1 cellular context compared by ENCODE assay signal in genomic region chr2:20201671-20202070, GRCh38.
TF ChIP-seq lines count a peak whose summit lies in the region.

No MANE protein-coding gene starts in this region.

TF ChIP-seq in liver, 16 proteins besides CTCF, POLR2A, EP300 and RAD21 (continued from another document):
- no peak for TF ChIP-seq MAX (IDR thresholded peaks at IDR 0.05)
- TF ChIP-seq, protein P1, sequence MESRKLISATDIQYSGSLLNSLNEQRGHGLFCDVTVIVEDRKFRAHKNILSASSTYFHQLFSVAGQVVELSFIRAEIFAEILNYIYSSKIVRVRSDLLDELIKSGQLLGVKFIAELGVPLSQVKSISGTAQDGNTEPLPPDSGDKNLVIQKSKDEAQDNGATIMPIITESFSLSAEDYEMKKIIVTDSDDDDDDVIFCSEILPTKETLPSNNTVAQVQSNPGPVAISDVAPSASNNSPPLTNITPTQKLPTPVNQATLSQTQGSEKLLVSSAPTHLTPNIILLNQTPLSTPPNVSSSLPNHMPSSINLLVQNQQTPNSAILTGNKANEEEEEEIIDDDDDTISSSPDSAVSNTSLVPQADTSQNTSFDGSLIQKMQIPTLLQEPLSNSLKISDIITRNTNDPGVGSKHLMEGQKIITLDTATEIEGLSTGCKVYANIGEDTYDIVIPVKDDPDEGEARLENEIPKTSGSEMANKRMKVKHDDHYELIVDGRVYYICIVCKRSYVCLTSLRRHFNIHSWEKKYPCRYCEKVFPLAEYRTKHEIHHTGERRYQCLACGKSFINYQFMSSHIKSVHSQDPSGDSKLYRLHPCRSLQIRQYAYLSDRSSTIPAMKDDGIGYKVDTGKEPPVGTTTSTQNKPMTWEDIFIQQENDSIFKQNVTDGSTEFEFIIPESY (IDR thresholded peaks at IDR 0.05), result no peak
- TF ChIP-seq, protein P2, sequence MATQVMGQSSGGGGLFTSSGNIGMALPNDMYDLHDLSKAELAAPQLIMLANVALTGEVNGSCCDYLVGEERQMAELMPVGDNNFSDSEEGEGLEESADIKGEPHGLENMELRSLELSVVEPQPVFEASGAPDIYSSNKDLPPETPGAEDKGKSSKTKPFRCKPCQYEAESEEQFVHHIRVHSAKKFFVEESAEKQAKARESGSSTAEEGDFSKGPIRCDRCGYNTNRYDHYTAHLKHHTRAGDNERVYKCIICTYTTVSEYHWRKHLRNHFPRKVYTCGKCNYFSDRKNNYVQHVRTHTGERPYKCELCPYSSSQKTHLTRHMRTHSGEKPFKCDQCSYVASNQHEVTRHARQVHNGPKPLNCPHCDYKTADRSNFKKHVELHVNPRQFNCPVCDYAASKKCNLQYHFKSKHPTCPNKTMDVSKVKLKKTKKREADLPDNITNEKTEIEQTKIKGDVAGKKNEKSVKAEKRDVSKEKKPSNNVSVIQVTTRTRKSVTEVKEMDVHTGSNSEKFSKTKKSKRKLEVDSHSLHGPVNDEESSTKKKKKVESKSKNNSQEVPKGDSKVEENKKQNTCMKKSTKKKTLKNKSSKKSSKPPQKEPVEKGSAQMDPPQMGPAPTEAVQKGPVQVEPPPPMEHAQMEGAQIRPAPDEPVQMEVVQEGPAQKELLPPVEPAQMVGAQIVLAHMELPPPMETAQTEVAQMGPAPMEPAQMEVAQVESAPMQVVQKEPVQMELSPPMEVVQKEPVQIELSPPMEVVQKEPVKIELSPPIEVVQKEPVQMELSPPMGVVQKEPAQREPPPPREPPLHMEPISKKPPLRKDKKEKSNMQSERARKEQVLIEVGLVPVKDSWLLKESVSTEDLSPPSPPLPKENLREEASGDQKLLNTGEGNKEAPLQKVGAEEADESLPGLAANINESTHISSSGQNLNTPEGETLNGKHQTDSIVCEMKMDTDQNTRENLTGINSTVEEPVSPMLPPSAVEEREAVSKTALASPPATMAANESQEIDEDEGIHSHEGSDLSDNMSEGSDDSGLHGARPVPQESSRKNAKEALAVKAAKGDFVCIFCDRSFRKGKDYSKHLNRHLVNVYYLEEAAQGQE (IDR thresholded peaks at IDR 0.05), result no peak
- no peak for TF ChIP-seq NR2F2 (IDR thresholded peaks at IDR 0.05)
- TF ChIP-seq TAF1 (conservative IDR thresholded peaks at IDR 0.05), result no peak
- no peak for TF ChIP-seq HNF4A (conservative IDR thresholded peaks at IDR 0.05)
- no peak for TF ChIP-seq JUND (IDR thresholded peaks at IDR 0.05)
- TF ChIP-seq RXRA (IDR thresholded peaks at IDR 0.05), result no peak
- TF ChIP-seq YY1 (IDR thresholded peaks at IDR 0.05), result no peak
- TF ChIP-seq EGR1 (IDR thresholded peaks at IDR 0.05; ENCODE audit: low read depth in 2 of 2), result no peak
- TF ChIP-seq SP1 (IDR thresholded peaks at IDR 0.05), result no peak
TF ChIP-seq in liver: peak in this region for 0.
